ENCODE assay signal across 1 cellular context in genomic region chr15:69880616-69881309, GRCh38.
TF ChIP-seq lines count a peak whose summit lies in the region.

No MANE protein-coding gene starts in this region.

TF ChIP-seq in SK-N-SH, 30 proteins besides CTCF, POLR2A, EP300 and RAD21 (continued from another document):
- TF ChIP-seq REST (IDR thresholded peaks at IDR 0.05; ENCODE audit: low read depth, low read length) (no peak), TAF1 (IDR thresholded peaks at IDR 0.05; ENCODE audit: borderline replicate concordance, low read depth, low read length) (no peak), POLR2AphosphoS5 (IDR thresholded peaks at IDR 0.05; ENCODE audit: low read depth, low read length) (no peak), SIN3A (IDR thresholded peaks at IDR 0.05; ENCODE audit: borderline replicate concordance, low read depth, low read length) (no peak), FOSL2 (IDR thresholded peaks at IDR 0.05; ENCODE audit: borderline replicate concordance, low read depth) (no peak), RCOR1 (IDR thresholded peaks at IDR 0.05; ENCODE audit: low read length) (no peak), IRF3 (IDR thresholded peaks at IDR 0.05; ENCODE audit: low read depth, low read length) (no peak), JUND (IDR thresholded peaks at IDR 0.05) (no peak), MEF2A (IDR thresholded peaks at IDR 0.05; ENCODE audit: borderline replicate concordance, low read depth) (no peak), YY1 (IDR thresholded peaks at IDR 0.05; ENCODE audit: low read depth) (no peak), RFX5 (IDR thresholded peaks at IDR 0.05; ENCODE audit: low read length) (no peak), CHD2 (IDR thresholded peaks at IDR 0.05; ENCODE audit: low read length, partially characterized antibody) (no peak), NFIC (IDR thresholded peaks at IDR 0.05; ENCODE audit: borderline replicate concordance) (no peak), GABPA (IDR thresholded peaks at IDR 0.05; ENCODE audit: low read depth) (no peak), FOXM1 (IDR thresholded peaks at IDR 0.05; ENCODE audit: low read depth) (no peak)
